13 cellular contexts compared by ENCODE assay signal in the genomic region with DNA sequence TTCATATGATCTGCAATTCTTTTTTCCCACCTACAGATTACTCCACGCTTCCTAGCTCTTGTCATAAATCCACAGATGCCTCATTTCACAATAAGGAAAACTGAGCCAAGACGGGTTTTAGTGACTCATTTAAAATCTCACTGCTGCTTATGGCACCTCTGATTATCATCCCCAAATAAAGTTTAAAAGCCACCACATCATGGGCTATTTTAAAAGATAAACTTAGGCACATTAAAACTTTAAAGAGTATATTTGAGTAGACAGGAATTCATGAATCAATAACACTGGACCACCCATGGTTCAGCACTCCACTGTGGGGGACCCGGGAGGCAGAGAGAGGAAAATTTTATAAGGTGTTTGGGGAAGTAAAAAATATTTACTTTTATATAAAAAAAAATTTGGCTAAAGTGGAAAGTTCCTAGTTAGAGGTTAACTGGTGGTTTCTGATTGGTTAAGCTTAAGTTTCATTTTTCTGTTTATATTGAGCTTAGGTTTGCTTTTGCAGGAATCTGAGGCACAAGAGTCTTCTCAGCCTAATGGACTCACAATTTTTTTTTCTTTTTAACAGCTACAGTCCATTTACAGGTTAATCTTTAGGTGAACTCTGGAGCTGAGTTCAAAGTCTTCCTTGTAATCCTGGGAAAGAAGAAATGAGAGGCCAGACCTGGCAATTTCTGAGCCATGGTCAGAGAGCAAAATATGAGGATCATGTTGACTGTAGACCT. TPM values are rescaled to one million over a fixed set of nuclear protein-coding genes. Genes with fewer than 3 reads are reported as not detected.
A peak's percentile ranks its signal among the peaks of the same experiment; 100 is the strongest.
DNase-seq lines count a peak whose midpoint lies in the region; ATAC-seq and TF ChIP-seq lines count a peak whose summit lies in the region.
"Had no signal": no experiment of that assay in that cellular context is flagged by ENCODE, and none has a peak within 500 bp of the region (broad histone marks: within the 10 kb centered on the region; RNA-seq: fewer than 3 reads in every experiment).

No MANE protein-coding gene starts in this region.

- intact Hi-C loops in sciatic nerve (cut with DNase I): no loop called here

- no peak overlapping the region for H3K4me3 ChIP-seq in fibroblast of mammary gland (ENCODE audit: control insufficient read depth, low read depth, low read length)
- no peak overlapping the region for H3K4me3 ChIP-seq in osteoblast (ENCODE audit: insufficient read depth, low read length)

- H3K79me2 ChIP-seq in osteoblast (ENCODE audit: insufficient read depth, low read length): no peaks in the 10 kb centered on the region

- H3K4me1 ChIP-seq in osteoblast (ENCODE audit: insufficient read depth, low read length): peaks cover 10% of the 10 kb centered on the region

- no peak overlapping the region for H3K27ac ChIP-seq in osteoblast (ENCODE audit: low read depth, low read length)
- H3K27ac ChIP-seq: KMS-11 had no signal

- peak overlapping the region; percentile 23 for H3K4me2 ChIP-seq in osteoblast (ENCODE audit: insufficient read depth, low read length)
- H3K4me2 ChIP-seq: KMS-11 had no signal

- DNase-seq in Ammon's horn (ENCODE audit: low spot score) (peak; percentile 40), RPMI7951 (ENCODE audit: low read depth) (peak; percentile 47), fibroblast of mammary gland (ENCODE audit: low read depth) (peak; percentile 83), osteoblast (ENCODE audit: insufficient read length, low spot score, missing footprints) (peak; percentile 39), sciatic nerve (ENCODE audit: low spot score) (no peak), chondrocyte (ENCODE audit: low spot score) (no peak), D341Med (ENCODE audit: low spot score) (no peak)
- DNase-seq: NCI-H2029, posterior cingulate gyrus, T-cell had no signal

- H3K27me3 Mint-ChIP-seq in chondrocyte (ENCODE audit: low read depth): peaks cover 11% of the 10 kb centered on the region

- no peaks in the 10 kb centered on the region for H3K9me3 Mint-ChIP-seq in chondrocyte (ENCODE audit: low read depth)
- H3K9me3 Mint-ChIP-seq: stimulated activated naive CD8-positive, alpha-beta T cell treated with anti-CD3 and anti-CD28 coated beads, Interleukin-15, Interleukin-2, amounts not matched to agents 100 ng/mL and 50 ng/mL, for 24 hours; T-cell had no signal

- no peaks in the 10 kb centered on the region for H3K36me3 Mint-ChIP-seq in chondrocyte (ENCODE audit: low read depth)
- H3K36me3 Mint-ChIP-seq: T-cell had no signal

- H3K9me3 ChIP-seq in osteoblast (ENCODE audit: low read depth, low read length): no peaks in the 10 kb centered on the region

- H3K27ac Mint-ChIP-seq in chondrocyte (ENCODE audit: unreplicated experiment): no peak overlapping the region
- H3K27ac Mint-ChIP-seq: stimulated activated naive CD8-positive, alpha-beta T cell treated with anti-CD3 and anti-CD28 coated beads, Interleukin-15, Interleukin-2, amounts not matched to agents 100 ng/mL and 50 ng/mL, for 24 hours; T-cell had no signal

- H3K4me1 Mint-ChIP-seq in chondrocyte (ENCODE audit: low read depth): no peaks in the 10 kb centered on the region
- H3K4me1 Mint-ChIP-seq: T-cell had no signal

- H3K4me3 Mint-ChIP-seq in chondrocyte (ENCODE audit: unreplicated experiment): no peak overlapping the region
- H3K4me3 Mint-ChIP-seq: stimulated activated naive CD8-positive, alpha-beta T cell treated with anti-CD3 and anti-CD28 coated beads, Interleukin-15, Interleukin-2, amounts not matched to agents 100 ng/mL and 50 ng/mL, for 24 hours; T-cell had no signal

- no peak overlapping the region for H2AFZ ChIP-seq in osteoblast (ENCODE audit: low read length)

- TF ChIP-seq CTCF in fibroblast of mammary gland (conservative IDR thresholded peaks at IDR 0.05; ENCODE audit: control insufficient read depth, insufficient read depth, low read depth, low read length): no peak
- TF ChIP-seq CTCF in osteoblast (IDR thresholded peaks at IDR 0.05; ENCODE audit: extremely low read depth, low read depth, low read length): no peak
- no peak for TF ChIP-seq CTCF in chondrocyte (IDR thresholded peaks at IDR 0.05)

- H4K20me1 ChIP-seq in osteoblast (ENCODE audit: insufficient read depth, low read length): no peaks in the 10 kb centered on the region

- peaks cover 21% of the 10 kb centered on the region for H3K27me3 ChIP-seq in osteoblast (ENCODE audit: insufficient read depth, low read length)

- no peaks in the 10 kb centered on the region for H3K36me3 ChIP-seq in osteoblast (ENCODE audit: insufficient read depth, low read length)

- no peak for ATAC-seq in sciatic nerve
- no peak for ATAC-seq in HG03520 (IDR thresholded peaks at IDR 0.05; ENCODE audit: unreplicated experiment)
- ATAC-seq: T-cell had no signal

RNA-seq across cellular contexts. Expression of gene DNAH14, which starts 55.7 kb away (rescaled TPM):
- 19.5 and 19.7 TPM in 2 replicates for total RNA-seq in RPMI7951 (2014; rRNA removed; shearing (Covaris generic))
- total RNA-seq in osteoblast (25.0 and 31.8 TPM in 2 replicates), sciatic nerve (7.3 TPM), chondrocyte (15.3 to 28.1 TPM (median 16.0 TPM) in 3 replicates)

Comparison
In these comparisons a context has a peak if more than half of its experiments do, and no peak if none do; other contexts are left out.
1. DNase-seq: peak in Ammon's horn (single experiment), RPMI7951 (single experiment), fibroblast of mammary gland (single experiment) and osteoblast (single experiment); none in sciatic nerve (single experiment), chondrocyte (single experiment) and D341Med (single experiment).